Comparison of ENCODE assay signal across 7 cellular contexts in the genomic region with DNA sequence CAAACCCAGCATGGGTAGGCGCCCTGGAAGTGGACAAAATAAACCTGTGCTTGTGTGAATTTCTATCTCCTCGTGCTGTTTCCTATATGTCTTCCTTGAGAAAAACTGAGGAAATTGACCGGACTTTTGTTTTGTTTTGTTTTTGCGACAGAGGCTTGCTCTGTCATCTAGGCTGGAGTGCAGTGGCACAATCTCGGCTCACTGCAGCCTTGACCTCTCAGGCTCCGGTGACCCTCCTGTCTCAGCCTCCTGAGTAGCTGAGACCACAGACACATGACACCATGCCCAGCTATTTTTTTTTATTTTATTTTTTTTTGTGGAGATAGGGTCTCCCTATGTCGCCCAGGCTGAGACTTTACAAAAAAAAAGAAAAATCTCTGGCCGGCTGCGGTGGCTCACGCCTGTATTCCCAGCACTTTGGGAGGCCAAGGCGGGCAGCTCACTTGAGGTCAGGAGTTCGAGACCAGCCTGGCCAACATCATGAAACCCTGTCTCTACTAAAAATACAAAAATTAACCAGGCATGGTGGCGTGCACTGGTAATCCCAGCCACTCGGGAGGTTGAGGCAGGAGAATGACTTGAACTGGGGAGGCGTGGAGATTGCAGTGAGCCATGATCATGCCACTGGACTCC.
"Had no signal": no experiment of that assay in that cellular context is flagged by ENCODE, and none has a peak within 500 bp of the region (broad histone marks: within the 10 kb centered on the region; RNA-seq: fewer than 3 reads in every experiment).

No MANE protein-coding gene starts in this region.

- H3K4me2 ChIP-seq: GM23338 had no signal

- H3K9me3 Mint-ChIP-seq: GM23338, HFFc6 had no signal

- H3K27ac ChIP-seq: GM23248 had no signal

- H3K9ac ChIP-seq: GM23248 had no signal

- H3K4me3 ChIP-seq: GM23248, GM23338, HAP-1 had no signal

- H3K4me3 Mint-ChIP-seq: GM23338, HFFc6 had no signal

- ATAC-seq: GM23338 had no signal

- H3K9me3 ChIP-seq: HAP-1 had no signal

- FAIRE-seq: H1 had no signal

- H3K27ac Mint-ChIP-seq: GM23338, HFFc6 had no signal

- DNase-seq: GM23248, GOT3, H7, HFFc6 had no signal

- H2AFZ ChIP-seq: GM23248, GM23338 had no signal

- H3K36me3 ChIP-seq: HAP-1 had no signal

- H3K4me1 ChIP-seq: HAP-1 had no signal
